11 cellular contexts compared by ENCODE assay signal in genomic region chr14:100532916-100533630, GRCh38. TPM values are rescaled to one million over a fixed set of nuclear protein-coding genes. Genes with fewer than 3 reads are reported as not detected.
A peak's percentile ranks its signal among the peaks of the same experiment; 100 is the strongest.
DNase-seq lines count a peak whose midpoint lies in the region; ATAC-seq and TF ChIP-seq lines count a peak whose summit lies in the region.
"Had no signal": no experiment of that assay in that cellular context is flagged by ENCODE, and none has a peak within 500 bp of the region (broad histone marks: within the 10 kb centered on the region; RNA-seq: fewer than 3 reads in every experiment).

No MANE protein-coding gene starts in this region.

- POLR2A ChIA-PET in OCI-LY7 (lab: Charles Lee) = interaction anchor here (1.1 kb wide), 1 partner anchor 129 kb away, joined by 3 read pairs; no protein-coding TSS in a partner anchor

- no peak overlapping the region for H3K4me2 ChIP-seq in OCI-LY7 (ENCODE audit: low read length)

- TF ChIP-seq CTCF in OCI-LY7 (conservative IDR thresholded peaks at IDR 0.05; ENCODE audit: low read length) = no peak
- TF ChIP-seq CTCF in gastrocnemius medialis (IDR thresholded peaks at IDR 0.05 in 4 of 5, conservative IDR thresholded peaks at IDR 0.05 in 1 of 5) = no peak

- CTCF ChIA-PET in OCI-LY7 (lab: Charles Lee; ENCODE audit: unreplicated experiment) = no interaction called here

- H3K4me3 ChIP-seq in OCI-LY7 (ENCODE audit: low read depth, low read length, poor library complexity, severe bottlenecking) = no peak overlapping the region
- H3K4me3 ChIP-seq in gastrocnemius medialis = no peak overlapping the region
- H3K4me3 ChIP-seq: upper lobe of left lung had no signal

- in situ Hi-C loops in gastrocnemius medialis (cut with MboI; ENCODE audit: low sequenced_read_pairs in 4 of 4) = no loop called here

- H3K9me2 ChIP-seq in OCI-LY7 (ENCODE audit: insufficient read depth, low read length) = no peaks in the 10 kb centered on the region

- TF ChIP-seq POLR2A in gastrocnemius medialis (IDR thresholded peaks at IDR 0.05) = no peak

- DNase-seq in SIG-M5 treated with dmso at 0.1 percent for 504 hours (lab: John Stamatoyannopoulos, UW; ENCODE audit: unreplicated experiment) (peak; percentile 63), SIG-M5 (lab: John Stamatoyannopoulos, UW) (no peak), OCI-LY7 (ENCODE audit: low spot score) (peak; percentile 6), head of caudate nucleus (peak in 30 of 42 donors; percentile 0 to 63 (median 16)), gastrocnemius medialis (peak; percentile 1 to 17), medulla oblongata (ENCODE audit: extremely low spot score) (no peak), mesenteric fat pad (ENCODE audit: low spot score) (no peak)
- DNase-seq: NCI-H1417 treated with DMSO at 0.1 percent for 48 hours had no signal

- H4K20me1 ChIP-seq in OCI-LY7 (ENCODE audit: insufficient read depth, low read length) = no peaks in the 10 kb centered on the region

- H3K27ac ChIP-seq in OCI-LY7 (ENCODE audit: low read depth, low read length, poor library complexity, severe bottlenecking) (no peak overlapping the region), gastrocnemius medialis (no peak overlapping the region)
- H3K27ac ChIP-seq: upper lobe of left lung had no signal

- ATAC-seq in gastrocnemius medialis (peak in 1 of 2 donors; percentile 23), GM21528 (IDR thresholded peaks at IDR 0.05; ENCODE audit: low FRiP score, unreplicated experiment) (no peak)
- ATAC-seq: T-cell had no signal

- no peak overlapping the region for H2AFZ ChIP-seq in OCI-LY7 (ENCODE audit: low read length)

- BruUV-seq in OCI-LY7 (replicated peaks; lab: Mats Ljungman, UMichigan) = no TSS peak

- intact Hi-C loops in OCI-LY7 (cut with micrococcal nuclease; ENCODE audit: unreplicated experiment) = no loop called here
- intact Hi-C loops in head of caudate nucleus (cut with DNase I) = no loop called here
- intact Hi-C loops in gastrocnemius medialis (cut with DNase I; ENCODE audit: low total_unique reads) = no loop called here

- H3K27me3 ChIP-seq in gastrocnemius medialis = no peaks in the 10 kb centered on the region
- H3K27me3 ChIP-seq: upper lobe of left lung had no signal

- no peaks in the 10 kb centered on the region for H3K36me3 ChIP-seq in OCI-LY7 (ENCODE audit: insufficient read depth, low read length)
- H3K36me3 ChIP-seq in gastrocnemius medialis = no peaks in the 10 kb centered on the region

- no peaks in the 10 kb centered on the region for H3K79me2 ChIP-seq in OCI-LY7 (ENCODE audit: insufficient read depth, low read depth, low read length)

- H3K4me1 ChIP-seq in OCI-LY7 (ENCODE audit: insufficient read depth, low read length, poor library complexity, severe bottlenecking) = no peaks in the 10 kb centered on the region
- H3K4me1 ChIP-seq in gastrocnemius medialis = peaks cover 0 to 7% of the 10 kb centered on the region in 2 donors

- H3K9me3 ChIP-seq in OCI-LY7 (ENCODE audit: low read length) = no peaks in the 10 kb centered on the region
- H3K9me3 ChIP-seq in gastrocnemius medialis = no peaks in the 10 kb centered on the region
- H3K9me3 ChIP-seq: upper lobe of left lung had no signal

RNA-seq across cellular contexts. Expression of gene BEGAIN, which starts 54.1 kb away (rescaled TPM):
- total RNA-seq in OCI-LY7 (2014; rRNA removed; shearing (Covaris generic)) = 1.8 TPM in 1 of 2 replicates, not detected in the other
- 0.06 and 0.76 TPM in 2 replicates for total RNA-seq in OCI-LY7 (2022)
- total RNA-seq in gastrocnemius medialis = under 1 TPM in 3 of 4 donors, not detected in 1; 0.25 to 0.49 (median 0.26) TPM
- 2.2 TPM for total RNA-seq in mesenteric fat pad

Comparison
In these comparisons a context has a peak if more than half of its experiments do, and no peak if none do; other contexts are left out.
1. DNase-seq: peak in SIG-M5 treated with dmso at 0.1 percent for 504 hours (single experiment), OCI-LY7 (single experiment), head of caudate nucleus (30 of 42) and gastrocnemius medialis (2 of 2); none in SIG-M5 (single experiment), medulla oblongata (single experiment) and mesenteric fat pad (single experiment).